21 cellular contexts compared by ENCODE assay signal in the genomic region with DNA sequence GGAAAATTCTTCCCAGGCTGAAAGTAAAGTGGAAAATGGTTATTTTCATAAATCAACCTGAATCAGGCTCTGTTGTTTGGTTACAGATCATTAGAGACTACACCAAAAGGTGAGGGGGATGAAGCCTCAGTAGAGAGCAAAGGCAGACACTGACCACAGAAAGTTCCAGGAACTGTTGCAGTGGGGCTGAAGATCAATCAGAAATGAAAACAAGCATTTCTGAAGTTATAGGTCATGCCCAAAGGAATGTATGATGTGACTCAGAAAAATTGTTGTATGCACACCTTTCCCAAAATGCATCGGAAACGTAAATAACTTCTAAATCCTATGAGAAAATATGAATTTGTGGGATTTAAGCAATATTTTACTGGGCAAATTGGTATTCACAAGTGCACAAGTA.
"Had no signal": no experiment of that assay in that cellular context is flagged by ENCODE, and none has a peak within 500 bp of the region (broad histone marks: within the 10 kb centered on the region; RNA-seq: fewer than 3 reads in every experiment).

No MANE protein-coding gene starts in this region.

- H3K36me3 ChIP-seq: SJCRH30 had no signal

- H3K4me2 ChIP-seq: KMS-11 had no signal

- H3K4me1 ChIP-seq: SJCRH30 had no signal

- H3K27me3 ChIP-seq: SJCRH30 had no signal

- H3K9me3 ChIP-seq: SJCRH30 had no signal

- H3K27ac ChIP-seq: KMS-11, RWPE1, SJCRH30 had no signal

- FAIRE-seq: K562 had no signal

- H3K9ac ChIP-seq: KMS-11 had no signal

- ATAC-seq: K562, Panc1, Right ventricle myocardium inferior, SK-N-SH treated with all-trans-retinoic acid at 6 μM for 48 hours had no signal

- H3K27ac Mint-ChIP-seq: IgD-negative memory B cell had no signal

- H3K4me3 ChIP-seq: K562, SJCRH30 had no signal

- H3K4me3 Mint-ChIP-seq: IgD-negative memory B cell had no signal

- DNase-seq: Kasumi-1, MM.1S, NCI-H1105, NCI-H1417, NCI-H1436 treated with DMSO at 0.1 percent for 48 hours, NCI-H1694, NCI-H187 treated with DMSO at 0.1 percent for 48 hours, NCI-H2029 treated with DMSO at 0.1 percent for 48 hours, NCI-H2227 treated with DMSO at 0.1 percent for 48 hours, NCI-H510A, NCI-H524 treated with DMSO at 0.1 percent for 48 hours, NCI-H69, SHP77 treated with DMSO at 0.1 percent for 48 hours, SJCRH30 had no signal

- H3K36me3 Mint-ChIP-seq: IgD-negative memory B cell had no signal
